8 cellular contexts compared by ENCODE assay signal in genomic region chr4:48780867-48781219, GRCh38. TPM values are rescaled to one million over a fixed set of nuclear protein-coding genes. Genes with fewer than 3 reads are reported as not detected.
DNase-seq lines count a peak whose midpoint lies in the region; ATAC-seq and TF ChIP-seq lines count a peak whose summit lies in the region.

No MANE protein-coding gene starts in this region.

- no peaks in the 10 kb centered on the region for H3K27me3 Mint-ChIP-seq in CD14-positive monocyte (ENCODE audit: low read depth in 3 of 3)
- no peaks in the 10 kb centered on the region for H3K27me3 Mint-ChIP-seq in activated CD4-positive, alpha-beta memory T cell treated with anti-CD3 and anti-CD28 coated beads, Interleukin-2, amount 10 ng/mL, durations not matched to agents 7 days and 5 days

- POLR2A ChIA-PET in activated CD4-positive, alpha-beta memory T cell treated with anti-CD3 and anti-CD28 coated beads, Interleukin-2, amount 10 ng/mL, durations not matched to agents 7 days and 5 days (lab: Charles Lee) = interaction anchor here (0.7 to 3.4 kb wide), 15 partner anchors 10 to 439 kb away, joined by 3 to 35 read pairs (median 3); partner anchors contain the start of genes OCIAD1, OCIAD2 and SLAIN2

- TF ChIP-seq CTCF in CD14-positive monocyte (IDR thresholded peaks at IDR 0.05) (no peak), esophagus squamous epithelium (IDR thresholded peaks at IDR 0.05) (no peak), neutrophil (IDR thresholded peaks at IDR 0.05) (no peak), GM13976 (IDR thresholded peaks at IDR 0.05; ENCODE audit: borderline replicate concordance, control extremely low read depth, extremely low read depth, insufficient read depth, missing control alignments) (no peak)

- H3K4me3 Mint-ChIP-seq in CD14-positive monocyte = peak overlapping the region; percentile 97 to 98
- peak overlapping the region; percentile 78 for H3K4me3 Mint-ChIP-seq in activated CD4-positive, alpha-beta memory T cell treated with anti-CD3 and anti-CD28 coated beads, Interleukin-2, amount 10 ng/mL, durations not matched to agents 7 days and 5 days

- peak overlapping the region; percentile 75 to 97 (median 93) for H3K27ac Mint-ChIP-seq in CD14-positive monocyte
- H3K27ac Mint-ChIP-seq in activated CD4-positive, alpha-beta memory T cell treated with anti-CD3 and anti-CD28 coated beads, Interleukin-2, amount 10 ng/mL, durations not matched to agents 7 days and 5 days = peak overlapping the region; percentile 88

- H3K4me1 ChIP-seq in esophagus squamous epithelium (peaks cover 7 to 38% (median 25%) of the 10 kb centered on the region in 3 donors), neutrophil (ENCODE audit: control insufficient read depth in 1 of 2, insufficient read depth in 1 of 2, low read depth in 1 of 2, low read length in 1 of 2) (peaks cover 28 to 37% of the 10 kb centered on the region in 2 experiments)

- peaks cover 38% of the 10 kb centered on the region for H3K4me1 Mint-ChIP-seq in CD14-positive monocyte
- H3K4me1 Mint-ChIP-seq in activated CD4-positive, alpha-beta memory T cell treated with anti-CD3 and anti-CD28 coated beads, Interleukin-2, amount 10 ng/mL, durations not matched to agents 7 days and 5 days = peaks cover 37% of the 10 kb centered on the region

- no peak for ATAC-seq in HG02571 (IDR thresholded peaks at IDR 0.05; ENCODE audit: unreplicated experiment)

- CTCF ChIA-PET in activated CD4-positive, alpha-beta memory T cell treated with anti-CD3 and anti-CD28 coated beads, Interleukin-2, amount 10 ng/mL, durations not matched to agents 7 days and 5 days (lab: Charles Lee) = interaction anchor here (0.7 to 4.9 kb wide), 8 partner anchors 11 to 202 kb away, joined by 3 to 25 read pairs (median 3); partner anchors contain the start of gene OCIAD2

- no peak for DNase-seq in CD14-positive monocyte (ENCODE audit: low spot score)
- DNase-seq in M059J (ENCODE audit: low read depth) = peak; percentile 57
- DNase-seq in activated CD4-positive, alpha-beta memory T cell treated with anti-CD3 and anti-CD28 coated beads, Interleukin-2, amount 10 ng/mL, durations not matched to agents 7 days and 5 days = peak; percentile 43
- no peak for DNase-seq in esophagus squamous epithelium (lab: John Stamatoyannopoulos, UW)
- no peak for DNase-seq in posterior vena cava (ENCODE audit: low spot score)
- DNase-seq in GM13976 (ENCODE audit: low spot score) = no peak

- H3K36me3 Mint-ChIP-seq in CD14-positive monocyte = no peaks in the 10 kb centered on the region
- H3K36me3 Mint-ChIP-seq in activated CD4-positive, alpha-beta memory T cell treated with anti-CD3 and anti-CD28 coated beads, Interleukin-2, amount 10 ng/mL, durations not matched to agents 7 days and 5 days (ENCODE audit: low read depth) = peaks cover 4% of the 10 kb centered on the region

- no peaks in the 10 kb centered on the region for H3K9me3 Mint-ChIP-seq in CD14-positive monocyte
- H3K9me3 Mint-ChIP-seq in activated CD4-positive, alpha-beta memory T cell treated with anti-CD3 and anti-CD28 coated beads, Interleukin-2, amount 10 ng/mL, durations not matched to agents 7 days and 5 days = no peaks in the 10 kb centered on the region

- intact Hi-C loops in CD14-positive monocyte (cut with micrococcal nuclease) (loop anchor here (2.0 kb wide), 1 partner anchor 50 kb away; the partner anchor contains the start of gene OCIAD1 (in 2 of the 2)), esophagus squamous epithelium (cut with DNase I) (loop anchor here (5.0 kb wide), 1 partner anchor 181 kb away; no protein-coding TSS in a partner anchor), posterior vena cava (cut with DNase I) (loop anchor here in 1 of 2 donors (5.0 kb wide), 1 partner anchor 51 kb away; the partner anchor contains the start of gene OCIAD1)

- H3K4me3 ChIP-seq in esophagus squamous epithelium = peak overlapping the region; percentile 36 to 99 (median 94)
- peak overlapping the region; percentile 91 to 96 for H3K4me3 ChIP-seq in neutrophil (ENCODE audit: low read depth in 1 of 2, low read length in 1 of 2)

- TF ChIP-seq POLR2A in esophagus squamous epithelium (IDR thresholded peaks at IDR 0.05) = no peak

- H3K36me3 ChIP-seq in esophagus squamous epithelium (no peaks in the 10 kb centered on the region), neutrophil (no peaks in the 10 kb centered on the region)

- in situ Hi-C loops in GM13976 (cut with MboI; ENCODE audit: low sequenced_read_pairs, unreplicated experiment) = no loop called here

- 0 to 1% methylated on average over 10 of the region's 10 CpGs for WGBS in esophagus squamous epithelium, 2 donors

- H3K9me3 ChIP-seq in esophagus squamous epithelium (no peaks in the 10 kb centered on the region), neutrophil (no peaks in the 10 kb centered on the region)

- H3K27me3 ChIP-seq in esophagus squamous epithelium = no peaks in the 10 kb centered on the region
- no peaks in the 10 kb centered on the region for H3K27me3 ChIP-seq in neutrophil

- H3K27ac ChIP-seq in esophagus squamous epithelium (peak overlapping the region; percentile 72 to 99 (median 99)), neutrophil (peak overlapping the region; percentile 91)

RNA-seq across cellular contexts. Expression of gene FRYL, which starts 0.8 kb away (rescaled TPM):
- 10 to 100 TPM; 10.8 to 14.4 TPM for polyA plus RNA-seq in CD14-positive monocyte
- 46.7 and 70.4 TPM in 2 replicates for total RNA-seq in M059J (2014; rRNA removed; shearing (Covaris generic))
- 10 to 100 TPM; 82.4 to 82.7 TPM for total RNA-seq in activated CD4-positive, alpha-beta memory T cell treated with anti-CD3 and anti-CD28 coated beads, Interleukin-2, amount 10 ng/mL, durations not matched to agents 7 days and 5 days
- 10 to 100 TPM; 26.1 to 69.6 (median 38.1) TPM for total RNA-seq in esophagus squamous epithelium
- 10 to 100 TPM; 59.6 to 73.2 TPM for total RNA-seq in posterior vena cava

RNA-seq across cellular contexts. Expression of gene OCIAD1, which starts 50.0 kb away (rescaled TPM):
- 100 to 1,000 TPM; 139 to 145 TPM for polyA plus RNA-seq in CD14-positive monocyte
- total RNA-seq in M059J (2014; rRNA removed; shearing (Covaris generic)) = 165 and 173 TPM in 2 replicates
- 100 to 1,000 TPM; 103 to 104 TPM for total RNA-seq in activated CD4-positive, alpha-beta memory T cell treated with anti-CD3 and anti-CD28 coated beads, Interleukin-2, amount 10 ng/mL, durations not matched to agents 7 days and 5 days
- total RNA-seq in esophagus squamous epithelium = 10 to 100 TPM; 63.3 to 97.7 (median 77.8) TPM
- total RNA-seq in posterior vena cava = 10 to 100 TPM; 80.6 to 90.7 TPM

Comparison
In these comparisons a context has a peak if more than half of its experiments do, and no peak if none do; other contexts are left out.
1. DNase-seq: peak in M059J (single experiment) and activated CD4-positive, alpha-beta memory T cell treated with anti-CD3 and anti-CD28 coated beads, Interleukin-2, amount 10 ng/mL, durations not matched to agents 7 days and 5 days (single experiment); none in CD14-positive monocyte (single experiment), esophagus squamous epithelium (single experiment), posterior vena cava (single experiment) and GM13976 (single experiment).